ENCODE assay signal across 8 cellular contexts in the genomic region with DNA sequence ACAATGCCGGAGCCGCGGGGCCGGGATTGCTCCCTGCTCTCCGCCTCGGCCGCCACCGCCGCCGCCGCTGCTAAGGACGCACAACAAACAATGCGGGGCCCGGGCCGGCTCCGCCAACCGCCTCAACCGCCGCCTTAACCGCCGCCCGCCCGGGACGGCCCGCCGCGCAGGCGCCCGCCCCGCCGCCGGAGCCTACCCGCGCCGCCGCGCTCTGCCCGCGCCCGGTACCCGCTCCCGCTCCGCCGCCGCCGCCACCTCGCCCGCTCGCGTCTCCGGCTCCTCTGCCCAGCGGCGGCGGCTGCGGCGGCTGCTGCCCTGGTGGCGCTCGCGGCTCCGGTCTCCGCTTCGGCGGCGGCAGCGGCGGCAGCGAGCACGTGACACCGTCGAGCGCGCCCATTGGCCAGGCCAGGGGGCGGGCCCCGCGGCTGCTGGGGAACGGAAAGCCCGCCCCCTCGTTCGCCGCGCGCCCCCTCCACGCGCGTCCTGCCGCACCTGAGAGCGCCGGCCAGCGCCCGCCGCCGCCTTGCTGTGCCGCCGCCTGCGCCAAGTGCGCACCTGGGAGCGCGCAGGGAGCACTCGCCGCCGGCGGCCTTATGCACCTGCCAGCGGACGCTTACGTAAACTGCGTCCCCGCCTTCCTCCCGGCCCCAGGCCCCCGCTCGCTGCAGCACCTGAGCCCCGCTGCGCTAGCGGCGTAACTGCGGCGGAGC. TPM values are rescaled to one million over a fixed set of nuclear protein-coding genes. Genes with fewer than 3 reads are reported as not detected.
DNase-seq lines count a peak whose midpoint lies in the region; ATAC-seq and TF ChIP-seq lines count a peak whose summit lies in the region.

Gene STRBP, minus strand, starts transcription at position 347 of the 710 bp plus-strand sequence. CDS start 84,452 bp downstream, outside the sequence.

- no peaks in the 10 kb centered on the region for H3K27me3 Mint-ChIP-seq in Calu3 (ENCODE audit: unreplicated experiment)

- BruUV-seq in Calu3 (replicated peaks; lab: Mats Ljungman, UMichigan): no TSS peak

- no peaks in the 10 kb centered on the region for H3K9me3 ChIP-seq in HUES6 (ENCODE audit: control insufficient read depth, insufficient read depth, low read depth, low read length)
- no peaks in the 10 kb centered on the region for H3K9me3 ChIP-seq in NT2/D1 (ENCODE audit: insufficient read depth, low read length)
- H3K9me3 ChIP-seq in mucosa of descending colon: no peaks in the 10 kb centered on the region

- CTCF ChIA-PET in Calu3 (lab: Charles Lee): interaction anchor here (0.6 to 0.9 kb wide), 3 partner anchors 59 to 83 kb away, joined by 3 to 7 read pairs (median 3); no protein-coding TSS in a partner anchor

- peaks cover 16% of the 10 kb centered on the region for H3K4me1 Mint-ChIP-seq in Calu3 (ENCODE audit: low read depth, unreplicated experiment)

- H3K36me3 ChIP-seq in HUES6 (ENCODE audit: control insufficient read depth, insufficient read depth, low read length) (no peaks in the 10 kb centered on the region), NT2/D1 (ENCODE audit: insufficient read depth, insufficient read length, low read length) (no peaks in the 10 kb centered on the region), mucosa of descending colon (ENCODE audit: low read depth) (no peaks in the 10 kb centered on the region)

- TF ChIP-seq CTCF in Calu3 (IDR thresholded peaks at IDR 0.05; ENCODE audit: unreplicated experiment): no peak
- TF ChIP-seq CTCF in epithelial cell of esophagus (IDR thresholded peaks at IDR 0.05; ENCODE audit: insufficient read depth, low read depth, low read length, missing control alignments): no peak
- TF ChIP-seq CTCF in mucosa of descending colon (IDR thresholded peaks at IDR 0.05): no peak

- H3K9me3 Mint-ChIP-seq in Calu3 (ENCODE audit: low read depth, unreplicated experiment): no peaks in the 10 kb centered on the region

- peak within 1 kb of the TSS; percentile 68 for H3K4me3 Mint-ChIP-seq in Calu3 (ENCODE audit: low read depth, unreplicated experiment)

- peak within 1 kb of the TSS; percentile 43 for H3K9ac ChIP-seq in HUES6 (ENCODE audit: low read length)
- peak within 1 kb of the TSS; percentile 81 for H3K9ac ChIP-seq in NT2/D1 (ENCODE audit: insufficient read length, low read depth)

- ATAC-seq in GM21447 (IDR thresholded peaks at IDR 0.05; ENCODE audit: unreplicated experiment): peak; percentile 83
- ATAC-seq in mucosa of descending colon: peak; percentile 97

- H3K4me1 ChIP-seq in HUES6 (ENCODE audit: control insufficient read depth, insufficient read depth, low read length): peaks cover 19% of the 10 kb centered on the region
- peaks cover 5% of the 10 kb centered on the region for H3K4me1 ChIP-seq in NT2/D1 (ENCODE audit: insufficient read depth, insufficient read length)
- peaks cover 9% of the 10 kb centered on the region for H3K4me1 ChIP-seq in mucosa of descending colon (ENCODE audit: low read depth)

- intact Hi-C loops in Calu3 (cut with micrococcal nuclease; ENCODE audit: unreplicated experiment): no loop called here
- intact Hi-C loops in mucosa of descending colon (cut with DNase I, micrococcal nuclease): no loop called here

- peaks cover 15% of the 10 kb centered on the region for H3K36me3 Mint-ChIP-seq in Calu3 (ENCODE audit: insufficient read depth, unreplicated experiment)

- DNase-seq in Calu3 (peak; percentile 92), NT2/D1 (ENCODE audit: low read depth, low spot score) (peak; percentile 80), epithelial cell of esophagus (ENCODE audit: low read depth) (peak; percentile 92), mucosa of descending colon (peak; percentile 94 to 96 (median 96))
- DNase-seq in activated CD8-positive, alpha-beta memory T cell treated with anti-CD3 and anti-CD28 coated beads, Interleukin-2, amount 50 U/mL, for 4 hours: peak; percentile 93
- peak; percentile 70 to 85 for DNase-seq in stimulated activated CD8-positive, alpha-beta memory T cell treated with anti-CD3 and anti-CD28 coated beads, Interleukin-4, amount 100 ng/mL, for 1 hour (ENCODE audit: low read depth in 2 of 2, low spot score in 1 of 2)

- no peak within 1 kb of the TSS for H3K27ac ChIP-seq in HUES6 (ENCODE audit: low read depth, low read length)

- no peak within 1 kb of the TSS for H3K27ac Mint-ChIP-seq in Calu3 (ENCODE audit: unreplicated experiment)

- H3K4me3 ChIP-seq in HUES6 (ENCODE audit: low read depth, low read length) (peak within 1 kb of the TSS; percentile 84), NT2/D1 (ENCODE audit: insufficient read length, low read depth) (peak within 1 kb of the TSS; percentile 68), epithelial cell of esophagus (ENCODE audit: low read length) (peak within 1 kb of the TSS; percentile 68), mucosa of descending colon (peak within 1 kb of the TSS; percentile 64)

- H3K27me3 ChIP-seq in HUES6 (ENCODE audit: control insufficient read depth, insufficient read depth, low read length): peaks cover 11% of the 10 kb centered on the region; the same call in 1 of the 2 replicates
- peaks cover 20% of the 10 kb centered on the region for H3K27me3 ChIP-seq in NT2/D1 (ENCODE audit: insufficient read depth, insufficient read length)

RNA-seq across cellular contexts. Expression of gene STRBP, which starts in this region (rescaled TPM):
- total RNA-seq in Calu3 (2022): 23.3 and 27.3 TPM in 2 replicates
- 10 to 100 TPM; 39.8 to 45.0 (median 44.2) TPM for total RNA-seq in mucosa of descending colon
